8 cellular contexts compared by ENCODE assay signal in the genomic region with DNA sequence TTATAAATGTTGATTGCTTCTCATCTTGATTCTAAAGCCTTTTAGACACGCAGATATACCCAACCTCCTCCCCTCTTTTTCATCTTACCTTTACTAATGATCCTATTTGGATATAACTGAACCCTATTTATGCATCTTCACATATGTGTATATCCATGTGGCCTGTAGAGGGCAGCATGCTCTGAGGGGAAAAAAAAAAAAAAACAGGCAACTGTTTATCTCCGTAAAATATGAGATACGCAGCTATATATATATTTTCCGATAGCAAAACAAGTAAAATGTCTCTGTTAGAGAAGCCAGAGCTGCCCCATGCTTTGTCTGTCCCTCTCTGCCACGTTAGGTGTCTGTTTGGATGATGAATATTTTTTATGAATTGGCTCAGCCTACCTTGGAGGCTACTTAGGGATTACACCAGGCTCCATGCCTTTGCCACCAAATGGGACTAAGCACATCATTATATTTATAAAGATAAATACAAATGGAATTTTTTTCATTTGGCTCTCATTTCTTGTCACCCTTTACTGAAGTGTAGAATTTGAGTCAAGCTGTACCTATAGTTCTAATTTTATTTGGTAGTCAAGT.
A peak's percentile ranks its signal among the peaks of the same experiment; 100 is the strongest.
DNase-seq lines count a peak whose midpoint lies in the region; ATAC-seq, FAIRE-seq and TF ChIP-seq lines count a peak whose summit lies in the region.

No MANE protein-coding gene starts in this region.

- FAIRE-seq in A549 (lab: Jason Lieb, UNC) (no peak), keratinocyte (lab: Jason Lieb, UNC) (no peak)

- H3K27ac ChIP-seq in A549: no peak overlapping the region
- no peak overlapping the region for H3K27ac ChIP-seq in keratinocyte (ENCODE audit: control insufficient read depth, insufficient read depth, low read length)
- no peak overlapping the region for H3K27ac ChIP-seq in testis

- ATAC-seq in A549 (peak; percentile 69 to 87; a peak in 5 of 6 replicates), HG02938 (IDR thresholded peaks at IDR 0.05; ENCODE audit: unreplicated experiment) (peak; percentile 78)

- TF ChIP-seq POLR2A in A549 (IDR thresholded peaks at IDR 0.05; ENCODE audit: low read length) (no peak), testis (IDR thresholded peaks at IDR 0.05) (no peak)

- in situ Hi-C loops in astrocyte of the spinal cord (cut with HindIII; ENCODE audit: low sequenced_read_pairs): no loop called here

- CTCF ChIA-PET in A549 (lab: Yijun Ruan, JAX): interaction anchor here (0.6 to 2.9 kb wide), 29 partner anchors 9 to 1973 kb away, joined by 3 to 14 read pairs (median 4); no protein-coding TSS in a partner anchor

- intact Hi-C loops in testis (cut with DNase I; ENCODE audit: low total_unique reads): no loop called here

- dilution Hi-C loops in keratinocyte (cut with MboI; ENCODE audit: extremely low pct_ligation_motif_present, low sequenced_read_pairs): no loop called here

- no peaks in the 10 kb centered on the region for H3K4me1 ChIP-seq in A549
- H3K4me1 ChIP-seq in keratinocyte (ENCODE audit: control insufficient read depth, extremely low read depth, insufficient read depth, low read length): no peaks in the 10 kb centered on the region
- no peaks in the 10 kb centered on the region for H3K4me1 ChIP-seq in testis

- peak; percentile 86 for TF ChIP-seq CTCF in A549 (IDR thresholded peaks at IDR 0.05)
- peak; percentile 66 for TF ChIP-seq CTCF in GM12873 (IDR thresholded peaks at IDR 0.05; ENCODE audit: insufficient read depth, low read depth, low read length, missing control alignments)
- TF ChIP-seq CTCF in astrocyte of the spinal cord (IDR thresholded peaks at IDR 0.05; ENCODE audit: low read depth, low read length): peak; percentile 77
- TF ChIP-seq CTCF in keratinocyte (optimal IDR thresholded peaks at IDR 0.05 in 1 of 3, IDR thresholded peaks at IDR 0.05 in 1 of 3, conservative IDR thresholded peaks at IDR 0.05 in 1 of 3; ENCODE audit: extremely low read depth in 1 of 3, insufficient read depth in 2 of 3, low read length in 3 of 3): peak in 2 of 3 experiments; percentile 58 to 59
- TF ChIP-seq CTCF in testis (IDR thresholded peaks at IDR 0.05): peak in 2 of 3 experiments; percentile 53 to 81

- peak; percentile 17 to 24 for DNase-seq in A549 (ENCODE audit: low read depth in 1 of 2, low spot score in 1 of 2)
- peak; percentile 69 for DNase-seq in NCI-H2227 treated with DMSO at 0.1 percent for 48 hours (lab: John Stamatoyannopoulos, UW)
- DNase-seq in astrocyte of the spinal cord (ENCODE audit: low read depth, low spot score): peak; percentile 59
- no peak for DNase-seq in keratinocyte (ENCODE audit: low read depth, low spot score)
- DNase-seq in testis: no peak
- no peak for DNase-seq in stimulated activated CD4-positive, alpha-beta T cell treated with anti-CD3 and anti-CD28 coated beads, Interleukin-1b, Interleukin-23, amount 100 ng/mL, for 48 hours

- H3K27me3 ChIP-seq in keratinocyte (ENCODE audit: control insufficient read depth, extremely low read depth, insufficient read depth, low read length) (no peaks in the 10 kb centered on the region), testis (no peaks in the 10 kb centered on the region)

- no peaks in the 10 kb centered on the region for H3K9me3 ChIP-seq in A549
- no peaks in the 10 kb centered on the region for H3K9me3 ChIP-seq in keratinocyte (ENCODE audit: control insufficient read depth, low read depth, low read length)
- H3K9me3 ChIP-seq in testis: no peaks in the 10 kb centered on the region

- no peak overlapping the region for H3K4me3 ChIP-seq in A549
- H3K4me3 ChIP-seq in astrocyte of the spinal cord (ENCODE audit: low read depth, low read length): no peak overlapping the region
- peak overlapping the region in 1 of 3 experiments; percentile 44 for H3K4me3 ChIP-seq in keratinocyte (ENCODE audit: control insufficient read depth in 2 of 3, extremely low read depth in 1 of 3, insufficient read depth in 2 of 3, low read depth in 1 of 3, low read length in 3 of 3)
- no peak overlapping the region for H3K4me3 ChIP-seq in testis

- H3K9me1 ChIP-seq in keratinocyte (ENCODE audit: control insufficient read depth, extremely low read depth, insufficient read depth, low read length): no peaks in the 10 kb centered on the region

- no peak for TF ChIP-seq EP300 in A549 (IDR thresholded peaks at IDR 0.05)

- no peaks in the 10 kb centered on the region for H4K20me1 ChIP-seq in keratinocyte (ENCODE audit: control insufficient read depth, extremely low read depth, insufficient read depth, low read length)

- H3K36me3 ChIP-seq in keratinocyte (ENCODE audit: control insufficient read depth in 2 of 2, extremely low read depth in 1 of 2, insufficient read depth in 2 of 2, low read length in 2 of 2) (no peaks in the 10 kb centered on the region), testis (ENCODE audit: low read depth, missing control alignments) (no peaks in the 10 kb centered on the region)

- H3K4me2 ChIP-seq in A549 (peak overlapping the region; percentile 65), keratinocyte (ENCODE audit: control insufficient read depth, extremely low read depth, insufficient read depth, low read depth, low read length) (peak overlapping the region; percentile 50)

- under 1% methylated on average over 5 of the region's 5 CpGs for WGBS in A549 (ENCODE audit: missing lambda C conversion rate)
- 21 to 26% methylated on average over 5 of the region's 5 CpGs for WGBS in testis, 2 donors

- H2AFZ ChIP-seq in keratinocyte (ENCODE audit: control insufficient read depth, low read length): peak overlapping the region; percentile 43

- no peaks in the 10 kb centered on the region for H3K79me2 ChIP-seq in keratinocyte (ENCODE audit: control insufficient read depth, insufficient read depth, low read length)

- H3K9ac ChIP-seq in keratinocyte (ENCODE audit: control insufficient read depth, extremely low read depth, insufficient read depth, low read length): no peak overlapping the region

- TF ChIP-seq RAD21 in A549 (conservative IDR thresholded peaks at IDR 0.05 in 1 of 2, IDR thresholded peaks at IDR 0.05 in 1 of 2): peak; percentile 58 to 64

- POLR2A ChIA-PET in A549 (lab: Yijun Ruan, JAX): no interaction called here

TF ChIP-seq in A549, 52 proteins besides CTCF, POLR2A, EP300 and RAD21:
- peak; percentile 63 for TF ChIP-seq SMC3 (IDR thresholded peaks at IDR 0.05)
- TF ChIP-seq, protein P1, sequence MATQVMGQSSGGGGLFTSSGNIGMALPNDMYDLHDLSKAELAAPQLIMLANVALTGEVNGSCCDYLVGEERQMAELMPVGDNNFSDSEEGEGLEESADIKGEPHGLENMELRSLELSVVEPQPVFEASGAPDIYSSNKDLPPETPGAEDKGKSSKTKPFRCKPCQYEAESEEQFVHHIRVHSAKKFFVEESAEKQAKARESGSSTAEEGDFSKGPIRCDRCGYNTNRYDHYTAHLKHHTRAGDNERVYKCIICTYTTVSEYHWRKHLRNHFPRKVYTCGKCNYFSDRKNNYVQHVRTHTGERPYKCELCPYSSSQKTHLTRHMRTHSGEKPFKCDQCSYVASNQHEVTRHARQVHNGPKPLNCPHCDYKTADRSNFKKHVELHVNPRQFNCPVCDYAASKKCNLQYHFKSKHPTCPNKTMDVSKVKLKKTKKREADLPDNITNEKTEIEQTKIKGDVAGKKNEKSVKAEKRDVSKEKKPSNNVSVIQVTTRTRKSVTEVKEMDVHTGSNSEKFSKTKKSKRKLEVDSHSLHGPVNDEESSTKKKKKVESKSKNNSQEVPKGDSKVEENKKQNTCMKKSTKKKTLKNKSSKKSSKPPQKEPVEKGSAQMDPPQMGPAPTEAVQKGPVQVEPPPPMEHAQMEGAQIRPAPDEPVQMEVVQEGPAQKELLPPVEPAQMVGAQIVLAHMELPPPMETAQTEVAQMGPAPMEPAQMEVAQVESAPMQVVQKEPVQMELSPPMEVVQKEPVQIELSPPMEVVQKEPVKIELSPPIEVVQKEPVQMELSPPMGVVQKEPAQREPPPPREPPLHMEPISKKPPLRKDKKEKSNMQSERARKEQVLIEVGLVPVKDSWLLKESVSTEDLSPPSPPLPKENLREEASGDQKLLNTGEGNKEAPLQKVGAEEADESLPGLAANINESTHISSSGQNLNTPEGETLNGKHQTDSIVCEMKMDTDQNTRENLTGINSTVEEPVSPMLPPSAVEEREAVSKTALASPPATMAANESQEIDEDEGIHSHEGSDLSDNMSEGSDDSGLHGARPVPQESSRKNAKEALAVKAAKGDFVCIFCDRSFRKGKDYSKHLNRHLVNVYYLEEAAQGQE (IDR thresholded peaks at IDR 0.05): no peak

Comparison
In these comparisons a context has a peak if more than half of its experiments do, and no peak if none do; other contexts are left out.
1. DNase-seq: peak in A549 (2 of 2), NCI-H2227 treated with DMSO at 0.1 percent for 48 hours (single experiment) and astrocyte of the spinal cord (single experiment); none in keratinocyte (single experiment), testis (single experiment) and stimulated activated CD4-positive, alpha-beta T cell treated with anti-CD3 and anti-CD28 coated beads, Interleukin-1b, Interleukin-23, amount 100 ng/mL, for 48 hours (single experiment).
2. Peak in every context shown above with its lines, with median percentiles within 50 percentile points of each other: CTCF ChIP-seq.